10 cellular contexts compared by ENCODE assay signal in the genomic region with DNA sequence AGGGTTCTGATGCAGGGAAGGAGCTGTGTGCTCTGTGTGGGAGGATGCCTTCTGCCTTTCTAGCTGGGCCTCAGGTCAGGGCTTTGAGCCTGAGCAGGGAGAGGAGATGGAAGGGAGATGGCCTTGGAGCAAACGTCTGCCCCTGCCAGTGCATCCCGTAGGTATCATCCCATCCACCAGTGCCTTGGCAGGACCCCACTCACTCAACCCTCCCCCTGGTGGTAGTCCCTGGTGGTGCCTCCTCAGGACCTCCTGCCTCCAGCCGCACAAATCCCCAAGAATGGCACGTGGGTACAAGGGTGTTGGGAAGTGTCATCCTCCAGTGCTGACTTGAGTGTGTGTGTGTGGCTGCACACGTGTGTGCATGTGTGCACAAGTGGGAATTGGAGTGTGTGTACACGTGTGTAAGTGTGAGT. TPM values are rescaled to one million over a fixed set of nuclear protein-coding genes. Genes with fewer than 3 reads are reported as not detected.
DNase-seq lines count a peak whose midpoint lies in the region; ATAC-seq and TF ChIP-seq lines count a peak whose summit lies in the region.
"Had no signal": no experiment of that assay in that cellular context is flagged by ENCODE, and none has a peak within 500 bp of the region (broad histone marks: within the 10 kb centered on the region; RNA-seq: fewer than 3 reads in every experiment).

No MANE protein-coding gene starts in this region.

- no peak overlapping the region for H2BK15ac ChIP-seq in H9 (ENCODE audit: low read depth, low read length)

- DNase-seq in CD14-positive monocyte (ENCODE audit: low spot score): no peak
- peak; percentile 55 for DNase-seq in H9
- DNase-seq in activated naive CD8-positive, alpha-beta T cell treated with anti-CD3 and anti-CD28 coated beads, Interleukin-2, amount 50 U/mL, for 24 hours: peak; percentile 46
- DNase-seq in mucosa of descending colon: no peak
- DNase-seq in cerebellar nuclear complex (lab: John Stamatoyannopoulos, UW): no peak
- DNase-seq in T-helper 1 cell: no peak
- no peak for DNase-seq in NCI-H748 (lab: John Stamatoyannopoulos, UW; ENCODE audit: unreplicated experiment)
- DNase-seq: NCI-H2107 had no signal

- no peak overlapping the region for H3K9ac ChIP-seq in H9 (ENCODE audit: extremely low read depth, insufficient read length, low read length)

- H4K20me1 ChIP-seq in H9 (ENCODE audit: control insufficient read depth, insufficient read depth, insufficient read length): no peaks in the 10 kb centered on the region

- H3K4me3 Mint-ChIP-seq in CD14-positive monocyte: no peak overlapping the region
- no peak overlapping the region for H3K4me3 Mint-ChIP-seq in H9
- H3K4me3 Mint-ChIP-seq in activated naive CD8-positive, alpha-beta T cell treated with anti-CD3 and anti-CD28 coated beads, Interleukin-2, amount 50 U/mL, for 24 hours: no peak overlapping the region
- H3K4me3 Mint-ChIP-seq: T-helper 1 cell treated with Interleukin-12 subunit alpha and Interleukin-12 subunit beta and Interleukin-4 antibody, amounts not matched to agents 30 μg/mL and 1 μg/mL, for 36 hours had no signal

- ATAC-seq in activated naive CD8-positive, alpha-beta T cell treated with anti-CD3 and anti-CD28 coated beads, Interleukin-2, amount 50 U/mL, for 24 hours: no peak
- ATAC-seq in mucosa of descending colon (peak; percentile 9), HG02642 (IDR thresholded peaks at IDR 0.05; ENCODE audit: poor library complexity, unreplicated experiment) (no peak)

- no peak overlapping the region for H2AK5ac ChIP-seq in H9 (ENCODE audit: insufficient read length, low read length)

- H3K36me3 ChIP-seq in mucosa of descending colon (ENCODE audit: low read depth): no peaks in the 10 kb centered on the region

- H3K36me3 Mint-ChIP-seq in CD14-positive monocyte (peaks cover 32 to 40% of the 10 kb centered on the region in 2 donors), H9 (ENCODE audit: insufficient read depth in 1 of 3, low read depth in 3 of 3) (no peaks in the 10 kb centered on the region; a peak in 1 of 7 replicates)
- peaks cover 7% of the 10 kb centered on the region for H3K36me3 Mint-ChIP-seq in activated naive CD8-positive, alpha-beta T cell treated with anti-CD3 and anti-CD28 coated beads, Interleukin-2, amount 50 U/mL, for 24 hours (ENCODE audit: low read depth)

- no peak overlapping the region for H3K14ac ChIP-seq in H9 (ENCODE audit: insufficient read depth, low read length)

- H3T11ph ChIP-seq in H9 (ENCODE audit: low read length): no peak overlapping the region

- H3K27ac Mint-ChIP-seq in CD14-positive monocyte: peak overlapping the region in 1 of 7 donors; percentile 92
- H3K27ac Mint-ChIP-seq in H9: peak overlapping the region in 1 of 3 experiments; percentile 76; a peak in 1 of 7 replicates
- H3K27ac Mint-ChIP-seq in activated naive CD8-positive, alpha-beta T cell treated with anti-CD3 and anti-CD28 coated beads, Interleukin-2, amount 50 U/mL, for 24 hours: no peak overlapping the region
- H3K27ac Mint-ChIP-seq: T-helper 1 cell treated with Interleukin-12 subunit alpha and Interleukin-12 subunit beta and Interleukin-4 antibody, amounts not matched to agents 30 μg/mL and 1 μg/mL, for 36 hours had no signal

- H3K27me3 ChIP-seq in H9 (ENCODE audit: insufficient read depth, low read length): 0 out of 2 replicates have a peak, but pooled peaks cover 2% of the 10 kb centered on the region

- no peak overlapping the region for H3K4me3 ChIP-seq in mucosa of descending colon

- H3K9me3 Mint-ChIP-seq in CD14-positive monocyte (no peaks in the 10 kb centered on the region), H9 (no peaks in the 10 kb centered on the region)
- no peaks in the 10 kb centered on the region for H3K9me3 Mint-ChIP-seq in activated naive CD8-positive, alpha-beta T cell treated with anti-CD3 and anti-CD28 coated beads, Interleukin-2, amount 50 U/mL, for 24 hours
- H3K9me3 Mint-ChIP-seq: T-helper 1 cell treated with Interleukin-12 subunit alpha and Interleukin-12 subunit beta and Interleukin-4 antibody, amounts not matched to agents 30 μg/mL and 1 μg/mL, for 36 hours had no signal

- no peaks in the 10 kb centered on the region for H3K79me1 ChIP-seq in H9 (ENCODE audit: insufficient read depth, low read depth, low read length, poor library complexity, severe bottlenecking)

- peak overlapping the region; percentile 6 for H4K5ac ChIP-seq in H9 (ENCODE audit: insufficient read length, low read depth, low read length)

- H3K27me3 Mint-ChIP-seq in CD14-positive monocyte (ENCODE audit: low read depth in 3 of 3): peaks cover 1 to 3% (median 3%) of the 10 kb centered on the region in 3 donors
- H3K27me3 Mint-ChIP-seq in H9 (ENCODE audit: low read depth): peaks cover 22% of the 10 kb centered on the region
- H3K27me3 Mint-ChIP-seq in activated naive CD8-positive, alpha-beta T cell treated with anti-CD3 and anti-CD28 coated beads, Interleukin-2, amount 50 U/mL, for 24 hours: no peaks in the 10 kb centered on the region

- H2BK5ac ChIP-seq in H9 (ENCODE audit: insufficient read length, low read length): no peak overlapping the region

- H3K9me3 ChIP-seq in H9 (ENCODE audit: control insufficient read depth, low read depth, low read length): no peaks in the 10 kb centered on the region
- H3K9me3 ChIP-seq in mucosa of descending colon: no peaks in the 10 kb centered on the region

- no peak overlapping the region for H3K27ac ChIP-seq in H9 (ENCODE audit: insufficient read length, low read depth, low read length)

- no peak overlapping the region for H2BK120ac ChIP-seq in H9 (ENCODE audit: low read depth, low read length, poor library complexity, severe bottlenecking)

- H4K91ac ChIP-seq in H9 (ENCODE audit: insufficient read length, low read depth, low read length): no peak overlapping the region

- no CpG with 5 or more reads among the region's 6 CpGs for WGBS in H9 (ENCODE audit: extremely low coverage, insufficient read length, low lambda C conversion rate)

- no peak overlapping the region for H2AFZ ChIP-seq in H9 (ENCODE audit: low read length)

- H3K4me1 Mint-ChIP-seq in CD14-positive monocyte (peaks cover 42% of the 10 kb centered on the region), H9 (no peaks in the 10 kb centered on the region)
- peaks cover 46% of the 10 kb centered on the region for H3K4me1 Mint-ChIP-seq in activated naive CD8-positive, alpha-beta T cell treated with anti-CD3 and anti-CD28 coated beads, Interleukin-2, amount 50 U/mL, for 24 hours

- H3K23ac ChIP-seq in H9 (ENCODE audit: insufficient read length, low read depth, low read length): no peak overlapping the region

- H2BK12ac ChIP-seq in H9 (ENCODE audit: insufficient read length, low read depth, low read length): no peak overlapping the region

- TF ChIP-seq CTCF in CD14-positive monocyte (IDR thresholded peaks at IDR 0.05) (peak; percentile 47), H9 (conservative IDR thresholded peaks at IDR 0.05) (peak; percentile 66), mucosa of descending colon (IDR thresholded peaks at IDR 0.05) (no peak)

- H3K23me2 ChIP-seq in H9 (ENCODE audit: insufficient read length, low read depth, low read length, poor library complexity, severe bottlenecking): no peaks in the 10 kb centered on the region

- intact Hi-C loops in CD14-positive monocyte (cut with micrococcal nuclease): no loop called here
- intact Hi-C loops in mucosa of descending colon (cut with DNase I, micrococcal nuclease): no loop called here

- no peaks in the 10 kb centered on the region for H3K79me2 ChIP-seq in H9 (ENCODE audit: insufficient read depth, low read length)

- H2BK20ac ChIP-seq in H9 (ENCODE audit: low read depth, low read length, poor library complexity, severe bottlenecking): no peak overlapping the region

- H4K8ac ChIP-seq in H9 (replicated peaks; ENCODE audit: insufficient read length, low read depth, low read length): no peak overlapping the region

- H3K4me2 ChIP-seq in H9 (ENCODE audit: insufficient read depth, insufficient read length, low read length): no peak overlapping the region

- no peak overlapping the region for H3K18ac ChIP-seq in H9 (ENCODE audit: insufficient read length, low read depth, low read length)

- H3K4ac ChIP-seq in H9 (ENCODE audit: low read depth, low read length): no peak overlapping the region

- no peak overlapping the region for H3K56ac ChIP-seq in H9 (ENCODE audit: insufficient read length, low read depth, low read length)

- H3K4me1 ChIP-seq in H9 (ENCODE audit: insufficient read depth, low read length): no peaks in the 10 kb centered on the region
- no peaks in the 10 kb centered on the region for H3K4me1 ChIP-seq in mucosa of descending colon (ENCODE audit: low read depth)

RNA-seq across cellular contexts. Expression of a gene that starts 23.1 kb away (rescaled TPM):
- 10 to 100 TPM in 1 of 2 donors, 1 to 10 TPM in 1; 8.1 to 11.4 TPM for polyA plus RNA-seq in CD14-positive monocyte
- total RNA-seq in H9 (2021): 6.2 and 6.8 TPM in 2 replicates
- 1 to 10 TPM; 1.3 to 4.1 (median 2.9) TPM for total RNA-seq in mucosa of descending colon

RNA-seq across cellular contexts. Expression of a gene that starts 53.9 kb away (rescaled TPM):
- polyA plus RNA-seq in CD14-positive monocyte: not detected
- total RNA-seq in H9 (2021) (not detected in 2 replicates), mucosa of descending colon (not detected)

Comparison
In these comparisons a context has a peak if more than half of its experiments do, and no peak if none do; other contexts are left out.
1. DNase-seq: peak in H9 (single experiment) and activated naive CD8-positive, alpha-beta T cell treated with anti-CD3 and anti-CD28 coated beads, Interleukin-2, amount 50 U/mL, for 24 hours (single experiment); none in CD14-positive monocyte (single experiment), mucosa of descending colon (0 of 3), cerebellar nuclear complex (0 of 2), T-helper 1 cell (0 of 5) and NCI-H748 (single experiment).